10 cellular contexts compared by ENCODE assay signal in genomic region chr19:35306473-35307246, GRCh38. TPM values are rescaled to one million over a fixed set of nuclear protein-coding genes. Genes with fewer than 3 reads are reported as not detected.
DNase-seq lines count a peak whose midpoint lies in the region; ATAC-seq and TF ChIP-seq lines count a peak whose summit lies in the region.
"Had no signal": no experiment of that assay in that cellular context is flagged by ENCODE, and none has a peak within 500 bp of the region (broad histone marks: within the 10 kb centered on the region; RNA-seq: fewer than 3 reads in every experiment).

No MANE protein-coding gene starts in this region.

- H3K4me3 ChIP-seq in GM06990 (replicated peaks; ENCODE audit: low read depth, low read length): no peak overlapping the region
- H3K4me3 ChIP-seq in epithelial cell of proximal tubule (ENCODE audit: low read depth, low read length): no peak overlapping the region

- no peaks in the 10 kb centered on the region for H3K27me3 ChIP-seq in GM06990 (replicated peaks; ENCODE audit: control insufficient read depth, insufficient read depth, low read length)

- DNase-seq in ACHN (peak; percentile 3), GM06990 (ENCODE audit: extremely low read depth, insufficient read length) (no peak), NCI-H345 treated with DMSO at 0.1 percent for 48 hours (lab: John Stamatoyannopoulos, UW; ENCODE audit: unreplicated experiment) (peak; percentile 9), epithelial cell of proximal tubule (ENCODE audit: low read depth) (no peak), NCI-H1105 treated with DMSO at 0.1 percent for 48 hours (lab: John Stamatoyannopoulos, UW) (no peak), NCI-H1048 (lab: John Stamatoyannopoulos, UW) (no peak)
- DNase-seq: activated naive CD4-positive, alpha-beta T cell had no signal

- H3K36me3 ChIP-seq in GM06990 (ENCODE audit: control insufficient read depth, insufficient read depth, low read length): no peaks in the 10 kb centered on the region

- in situ Hi-C loops in ACHN (cut with HindIII; ENCODE audit: low pct_ligation_motif_present, low pct_unique_long_range_greater_than_20kb, low sequenced_read_pairs): no loop called here

- ATAC-seq in GM21825 (IDR thresholded peaks at IDR 0.05; ENCODE audit: unreplicated experiment): no peak
- no peak for ATAC-seq in HG02759 (IDR thresholded peaks at IDR 0.05; ENCODE audit: unreplicated experiment)

- TF ChIP-seq CTCF in GM06990 (IDR thresholded peaks at IDR 0.05; ENCODE audit: insufficient read depth, low read length, poor library complexity, severe bottlenecking): peak; percentile 68
- peak; percentile 47 for TF ChIP-seq CTCF in epithelial cell of proximal tubule (conservative IDR thresholded peaks at IDR 0.05; ENCODE audit: low read depth, low read length)

RNA-seq across cellular contexts. Expression of gene MAG, which starts 14.7 kb away (rescaled TPM):
- 3.8 TPM in 1 of 2 replicates, not detected in the other for total RNA-seq in epithelial cell of proximal tubule
- total RNA-seq: glomerular endothelial cell had no signal

RNA-seq across cellular contexts. Expression of gene CD22, which starts 22.3 kb away (rescaled TPM):
- 0.23 and 4.8 TPM in 2 replicates for total RNA-seq in epithelial cell of proximal tubule

RNA-seq across cellular contexts. Expression of gene HAMP, which starts 24.3 kb away (rescaled TPM):
- total RNA-seq in epithelial cell of proximal tubule: not detected in 2 replicates

RNA-seq across cellular contexts. Expression of gene USF2, which starts 37.9 kb away (rescaled TPM):
- 62.9 and 67.6 TPM in 2 replicates for total RNA-seq in epithelial cell of proximal tubule

RNA-seq across cellular contexts. Expression of gene FFAR1, which starts 41.0 kb away (rescaled TPM):
- total RNA-seq in epithelial cell of proximal tubule: 0.06 TPM in 1 of 2 replicates, not detected in the other
- total RNA-seq: glomerular endothelial cell had no signal

Comparison
In these comparisons a context has a peak if more than half of its experiments do, and no peak if none do; other contexts are left out.
1. DNase-seq: peak in ACHN (single experiment) and NCI-H345 treated with DMSO at 0.1 percent for 48 hours (single experiment); none in GM06990 (single experiment), epithelial cell of proximal tubule (single experiment), NCI-H1105 treated with DMSO at 0.1 percent for 48 hours (single experiment) and NCI-H1048 (single experiment).